In genomic region chr7:5450549-5451327, GRCh38 we compare ENCODE assay signal across 8 cellular contexts. TPM values are rescaled to one million over a fixed set of nuclear protein-coding genes. Genes with fewer than 3 reads are reported as not detected.
DNase-seq lines count a peak whose midpoint lies in the region; ATAC-seq and TF ChIP-seq lines count a peak whose summit lies in the region.

No MANE protein-coding gene starts in this region.

- DNase-seq in RPMI8226: peak; percentile 47
- no peak for DNase-seq in ascending aorta (ENCODE audit: low spot score in 2 of 2)
- peak; percentile 65 for DNase-seq in hepatic stellate cell (ENCODE audit: low spot score)
- peak; percentile 30 to 36 for DNase-seq in stimulated activated CD4-positive, alpha-beta T cell treated with anti-CD3 and anti-CD28 coated beads, Interleukin-2, amount 100 ng/mL, for 24 hours
- no peak for DNase-seq in SIG-M5 (lab: John Stamatoyannopoulos, UW)

- H3K9me3 ChIP-seq in ascending aorta: no peaks in the 10 kb centered on the region

- H3K4me3 ChIP-seq in ascending aorta: no peak overlapping the region

- H3K4me1 ChIP-seq in ascending aorta: peaks cover 0 to 3% of the 10 kb centered on the region in 2 donors

- TF ChIP-seq CTCF in 22Rv1 (IDR thresholded peaks at IDR 0.05) (peak; percentile 69), GM12872 (IDR thresholded peaks at IDR 0.05; ENCODE audit: insufficient read depth, low read depth, low read length) (peak; percentile 53), ascending aorta (IDR thresholded peaks at IDR 0.05) (peak; percentile 51 to 88 (median 79))

- intact Hi-C loops in ascending aorta (cut with DNase I): loop anchor here (1.0 kb wide), 1 partner anchor 84 kb away; no protein-coding TSS in a partner anchor

- H3K27ac ChIP-seq in 22Rv1 (no peak overlapping the region), ascending aorta (no peak overlapping the region)

- no peak for ATAC-seq in GM19395 (IDR thresholded peaks at IDR 0.05; ENCODE audit: unreplicated experiment)

- H3K27me3 ChIP-seq in ascending aorta: no peaks in the 10 kb centered on the region

- H3K36me3 ChIP-seq in ascending aorta: no peaks in the 10 kb centered on the region

RNA-seq across cellular contexts. Expression of gene TNRC18, which starts 27.1 kb away (rescaled TPM):
- 240 TPM for total RNA-seq in ascending aorta

Comparison
In these comparisons a context has a peak if more than half of its experiments do, and no peak if none do; other contexts are left out.
1. DNase-seq: peak in RPMI8226 (single experiment), hepatic stellate cell (single experiment) and stimulated activated CD4-positive, alpha-beta T cell treated with anti-CD3 and anti-CD28 coated beads, Interleukin-2, amount 100 ng/mL, for 24 hours (2 of 2); none in ascending aorta (0 of 2) and SIG-M5 (single experiment).
2. Peak in every context shown above with its lines, with median percentiles within 50 percentile points of each other: CTCF ChIP-seq.